8 cellular contexts compared by ENCODE assay signal in genomic region chr13:41311607-41312500, GRCh38. TPM values are rescaled to one million over a fixed set of nuclear protein-coding genes. Genes with fewer than 3 reads are reported as not detected.
A peak's percentile ranks its signal among the peaks of the same experiment; 100 is the strongest.
DNase-seq lines count a peak whose midpoint lies in the region; ATAC-seq and TF ChIP-seq lines count a peak whose summit lies in the region.

No MANE protein-coding gene starts in this region.

- H3K27ac ChIP-seq in Karpas-422 (ENCODE audit: low read length), result peak overlapping the region; percentile 79

- peaks cover 45% of the 10 kb centered on the region for H3K4me1 ChIP-seq in Karpas-422 (ENCODE audit: low read length)

- peak; percentile 52 for ATAC-seq in GM21825 (IDR thresholded peaks at IDR 0.05; ENCODE audit: unreplicated experiment)
- peak; percentile 63 for ATAC-seq in central memory CD8-positive, alpha-beta T cell (replicated peaks; ENCODE audit: extremely low read depth, poor library complexity, severe bottlenecking)

- no peaks in the 10 kb centered on the region for H3K27me3 ChIP-seq in Karpas-422 (ENCODE audit: low read length)
- no peaks in the 10 kb centered on the region for H3K27me3 ChIP-seq in kidney epithelial cell (ENCODE audit: control insufficient read depth, insufficient read depth, low read length)

- H3K4me3 Mint-ChIP-seq in central memory CD8-positive, alpha-beta T cell, result peak overlapping the region; percentile 98

- H3K9ac ChIP-seq in Karpas-422 (ENCODE audit: low read length), result peak overlapping the region; percentile 96

- H3K27ac Mint-ChIP-seq in central memory CD8-positive, alpha-beta T cell (ENCODE audit: low read depth), result peak overlapping the region; percentile 95

- H3K4me2 ChIP-seq in Karpas-422 (ENCODE audit: low read depth, low read length, poor library complexity, severe bottlenecking), result peak overlapping the region; percentile 81

- H3K9me3 ChIP-seq in Karpas-422 (ENCODE audit: low read length), result no peaks in the 10 kb centered on the region

- H3K36me3 Mint-ChIP-seq in central memory CD8-positive, alpha-beta T cell (ENCODE audit: insufficient read depth), result peaks cover 15% of the 10 kb centered on the region

- H3K4me3 ChIP-seq in Karpas-422 (ENCODE audit: low read length) (peak overlapping the region; percentile 84), kidney epithelial cell (ENCODE audit: low read depth, low read length) (peak overlapping the region; percentile 95)

- H4K20me1 ChIP-seq in Karpas-422 (ENCODE audit: insufficient read depth, low read depth, low read length), result no peaks in the 10 kb centered on the region

- H3K79me2 ChIP-seq in Karpas-422 (ENCODE audit: low read length), result peaks cover 61% of the 10 kb centered on the region

- no peaks in the 10 kb centered on the region for H3K27me3 Mint-ChIP-seq in central memory CD8-positive, alpha-beta T cell

- peaks cover 25% of the 10 kb centered on the region for H3K4me1 Mint-ChIP-seq in central memory CD8-positive, alpha-beta T cell

- H2AFZ ChIP-seq in Karpas-422 (ENCODE audit: low read length), result peak overlapping the region; percentile 36; the same call in 1 of the 2 replicates

- H3K9me2 ChIP-seq in Karpas-422 (replicated peaks; ENCODE audit: insufficient read depth, low read length), result no peaks in the 10 kb centered on the region

- no peak for TF ChIP-seq CTCF in kidney epithelial cell (IDR thresholded peaks at IDR 0.05; ENCODE audit: insufficient read depth, low read length, poor library complexity, severe bottlenecking)

- H3K9me3 Mint-ChIP-seq in central memory CD8-positive, alpha-beta T cell, result no peaks in the 10 kb centered on the region

- DNase-seq in ELF-1 (ENCODE audit: low read depth, low spot score) (peak; percentile 56), Karpas-422 (peak; percentile 88), kidney epithelial cell (ENCODE audit: low read depth) (no peak), NCI-H2196 treated with DMSO at 0.1 percent for 48 hours (lab: John Stamatoyannopoulos, UW; ENCODE audit: unreplicated experiment) (no peak)
- DNase-seq in activated CD4-positive, CD25-positive, alpha-beta regulatory T cell treated with anti-CD3 and anti-CD28 coated beads, Interleukin-2, amount 50 U/mL, for 16 hours (ENCODE audit: low read depth, low spot score), result peak; percentile 28
- DNase-seq in central memory CD8-positive, alpha-beta T cell (ENCODE audit: low spot score in 2 of 2), result peak; percentile 28 to 43
- peak; percentile 30 to 44 for DNase-seq in stimulated activated CD4-positive, alpha-beta T cell treated with anti-CD3 and anti-CD28 coated beads, Interleukin-1b, Interleukin-23, amount 100 ng/mL, for 4 hours (ENCODE audit: low read depth in 2 of 2)

- peaks cover 7% of the 10 kb centered on the region; the same call in 1 of the 2 replicates for H3K36me3 ChIP-seq in Karpas-422 (ENCODE audit: insufficient read depth, low read length)
- H3K36me3 ChIP-seq in kidney epithelial cell (ENCODE audit: control insufficient read depth, insufficient read depth, low read length), result no peaks in the 10 kb centered on the region

RNA-seq across cellular contexts. Expression of gene NAA16, which starts 0.8 kb away (rescaled TPM):
- 13.2 and 26.7 TPM in 2 replicates for total RNA-seq in Karpas-422 (2014; rRNA removed; shearing (Covaris generic); ENCODE audit: low replicate concordance)
- 10.1 and 13.7 TPM in 2 replicates for total RNA-seq in kidney epithelial cell

RNA-seq across cellular contexts. Expression of gene MTRF1, which starts 48.5 kb away (rescaled TPM):
- 15.1 and 34.2 TPM in 2 replicates for total RNA-seq in Karpas-422 (2014; rRNA removed; shearing (Covaris generic); ENCODE audit: low replicate concordance)
- 8.5 and 11.1 TPM in 2 replicates for total RNA-seq in kidney epithelial cell

Comparison
In these comparisons a context has a peak if more than half of its experiments do, and no peak if none do; other contexts are left out.
1. DNase-seq: peak in ELF-1 (single experiment), Karpas-422 (single experiment), activated CD4-positive, CD25-positive, alpha-beta regulatory T cell treated with anti-CD3 and anti-CD28 coated beads, Interleukin-2, amount 50 U/mL, for 16 hours (single experiment), central memory CD8-positive, alpha-beta T cell (2 of 2) and stimulated activated CD4-positive, alpha-beta T cell treated with anti-CD3 and anti-CD28 coated beads, Interleukin-1b, Interleukin-23, amount 100 ng/mL, for 4 hours (2 of 2); none in kidney epithelial cell (single experiment) and NCI-H2196 treated with DMSO at 0.1 percent for 48 hours (single experiment).